Comparison of ENCODE assay signal across 8 cellular contexts in genomic region chr13:102903659-102904407, GRCh38. TPM values are rescaled to one million over a fixed set of nuclear protein-coding genes. Genes with fewer than 3 reads are reported as not detected.
A peak's percentile ranks its signal among the peaks of the same experiment; 100 is the strongest.
DNase-seq lines count a peak whose midpoint lies in the region; ATAC-seq, FAIRE-seq and TF ChIP-seq lines count a peak whose summit lies in the region.

No MANE protein-coding gene starts in this region.

- no peak for ATAC-seq in HG03097 (IDR thresholded peaks at IDR 0.05; ENCODE audit: low FRiP score, unreplicated experiment)
- ATAC-seq in left lung, result no peak

- intact Hi-C loops in prostate gland (cut with DNase I) (no loop called here), left lung (cut with DNase I) (no loop called here)

- TF ChIP-seq POLR2A in prostate gland (IDR thresholded peaks at IDR 0.05), result no peak

- no peaks in the 10 kb centered on the region for H3K27me3 Mint-ChIP-seq in neural crest cell (ENCODE audit: low read depth)

- H3K36me3 Mint-ChIP-seq in neural crest cell (ENCODE audit: low read depth), result no peaks in the 10 kb centered on the region

- H3K9me3 ChIP-seq in prostate gland, result no peaks in the 10 kb centered on the region
- H3K9me3 ChIP-seq in left lung, result no peaks in the 10 kb centered on the region

- H3K9me3 Mint-ChIP-seq in neural crest cell, result no peaks in the 10 kb centered on the region

- H3K27ac Mint-ChIP-seq in neural crest cell (ENCODE audit: unreplicated experiment), result no peak overlapping the region

- H3K4me3 Mint-ChIP-seq in neural crest cell, result no peak overlapping the region

- H3K4me3 ChIP-seq in cardiac fibroblast (replicated peaks in 1 of 2; ENCODE audit: low read depth in 2 of 2, low read length in 2 of 2) (no peak overlapping the region), prostate gland (no peak overlapping the region), left lung (no peak overlapping the region)

- H3K4me1 ChIP-seq in prostate gland (replicated peaks) (no peaks in the 10 kb centered on the region), left lung (no peaks in the 10 kb centered on the region)

- TF ChIP-seq CTCF in cardiac fibroblast (IDR thresholded peaks at IDR 0.05; ENCODE audit: low read depth, low read length), result peak; percentile 42
- peak; percentile 72 for TF ChIP-seq CTCF in neural crest cell (conservative IDR thresholded peaks at IDR 0.05)
- peak in 2 of 4 experiments; percentile 25 to 28 for TF ChIP-seq CTCF in prostate gland (IDR thresholded peaks at IDR 0.05)
- TF ChIP-seq CTCF in left lung (IDR thresholded peaks at IDR 0.05), result no peak

- H3K36me3 ChIP-seq in prostate gland (no peaks in the 10 kb centered on the region), left lung (no peaks in the 10 kb centered on the region)

- DNase-seq in Kasumi-1 (lab: John Stamatoyannopoulos, UW) (peak; percentile 21 to 52), cardiac fibroblast (ENCODE audit: low read depth in 2 of 2) (peak; percentile 28 to 44), neural crest cell (ENCODE audit: low read depth, low spot score) (peak; percentile 6), NCI-H2029 (lab: John Stamatoyannopoulos, UW) (no peak), prostate gland (ENCODE audit: low spot score) (no peak), left lung (no peak)

- no peak overlapping the region for H3K27ac ChIP-seq in prostate gland
- no peak overlapping the region for H3K27ac ChIP-seq in left lung

- FAIRE-seq in G401.6 (lab: Jason Lieb, UNC), result peak; percentile 77

- WGBS in prostate gland, result 45% methylated on average over 14 of the region's 14 CpGs

- no peaks in the 10 kb centered on the region for H3K27me3 ChIP-seq in prostate gland (replicated peaks; ENCODE audit: insufficient read depth)
- no peaks in the 10 kb centered on the region for H3K27me3 ChIP-seq in left lung

- peaks cover 11% of the 10 kb centered on the region for H3K4me1 Mint-ChIP-seq in neural crest cell

RNA-seq across cellular contexts. Expression of gene ERCC5, which starts 58.0 kb away (rescaled TPM):
- total RNA-seq in neural crest cell, result 39.2 and 41.5 TPM in 2 replicates
- 10 to 100 TPM; 60.9 to 72.7 TPM for total RNA-seq in prostate gland
- total RNA-seq in left lung, result 10 to 100 TPM; 37.6 to 44.2 TPM

Comparison
In these comparisons a context has a peak if more than half of its experiments do, and no peak if none do; other contexts are left out.
1. DNase-seq: peak in Kasumi-1 (2 of 2), cardiac fibroblast (2 of 2) and neural crest cell (single experiment); none in NCI-H2029 (single experiment), prostate gland (single experiment) and left lung (0 of 2).
2. CTCF ChIP-seq: peak in cardiac fibroblast (single experiment) and neural crest cell (single experiment); none in left lung (0 of 2).